ENCODE assay signal across 20 cellular contexts in the genomic region with DNA sequence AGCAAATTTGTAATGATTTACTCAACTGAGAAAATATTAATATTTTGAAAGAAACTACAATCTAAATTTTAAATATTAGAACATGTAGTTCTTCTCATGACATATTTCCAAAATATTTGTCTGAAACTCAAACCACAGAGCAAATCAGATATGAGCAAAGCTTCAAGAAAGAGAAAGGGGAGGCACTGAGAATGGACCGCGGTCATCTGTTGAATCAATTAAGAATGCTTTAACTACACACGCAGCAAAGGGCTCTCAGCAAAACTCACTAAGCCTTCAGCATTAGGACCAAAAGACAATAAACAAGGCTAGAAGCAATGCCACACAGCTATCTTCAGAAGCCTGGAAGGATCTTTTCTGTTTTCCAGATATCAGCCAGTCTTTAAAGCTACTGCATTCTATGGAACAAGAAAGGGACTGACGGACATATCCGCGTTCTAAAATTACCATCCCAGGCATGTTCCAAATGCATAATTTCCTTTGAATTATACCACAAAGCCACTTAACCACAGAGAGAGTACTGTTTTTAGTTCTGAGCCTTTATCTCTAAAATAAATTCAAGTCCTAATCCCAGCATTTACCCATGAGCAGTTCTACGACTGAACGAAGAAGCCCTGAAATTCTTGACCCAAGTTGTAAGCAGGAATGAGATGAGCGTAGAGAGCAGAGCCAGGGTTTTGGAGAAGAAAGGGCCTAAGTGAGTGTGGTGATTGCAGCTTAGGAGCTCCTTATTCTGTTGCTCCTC.
"Had no signal": no experiment of that assay in that cellular context is flagged by ENCODE, and none has a peak within 500 bp of the region (broad histone marks: within the 10 kb centered on the region; RNA-seq: fewer than 3 reads in every experiment).

No MANE protein-coding gene starts in this region.

- H3K36me3 Mint-ChIP-seq: activated naive CD8-positive, alpha-beta T cell; natural killer cell; neural progenitor cell; stimulated activated effector memory CD8-positive, alpha-beta T cell treated with anti-CD3 and anti-CD28 coated beads, Interleukin-12 subunit alpha, Interleukin-12 subunit beta, amount 100 ng/mL, for 72 hours had no signal

- H3K4me1 ChIP-seq: gastrocnemius medialis, neural progenitor cell, upper lobe of left lung had no signal

- H3K27ac Mint-ChIP-seq: activated naive CD8-positive, alpha-beta T cell; activated T-cell treated with anti-CD3 and anti-CD28 coated beads, Interleukin-2, amount 50 U/mL, for 72 hours; natural killer cell; neural progenitor cell; stimulated activated effector memory CD8-positive, alpha-beta T cell treated with anti-CD3 and anti-CD28 coated beads, Interleukin-12 subunit alpha, Interleukin-12 subunit beta, amount 100 ng/mL, for 72 hours; stimulated activated naive CD8-positive, alpha-beta T cell treated with anti-CD3 and anti-CD28 coated beads, Interleukin-15, Interleukin-2, amounts not matched to agents 100 ng/mL and 50 ng/mL, for 24 hours had no signal

- H3K9me3 Mint-ChIP-seq: activated T-cell treated with anti-CD3 and anti-CD28 coated beads, Interleukin-2, amount 50 U/mL, for 72 hours; natural killer cell; neural progenitor cell; stimulated activated effector memory CD8-positive, alpha-beta T cell treated with anti-CD3 and anti-CD28 coated beads, Interleukin-12 subunit alpha, Interleukin-12 subunit beta, amount 100 ng/mL, for 72 hours; stimulated activated naive CD8-positive, alpha-beta T cell treated with anti-CD3 and anti-CD28 coated beads, Interleukin-15, Interleukin-2, amounts not matched to agents 100 ng/mL and 50 ng/mL, for 24 hours had no signal

- H3K27ac ChIP-seq: gastrocnemius medialis, neural progenitor cell, upper lobe of left lung, vagina had no signal

- H3K4me1 Mint-ChIP-seq: natural killer cell; neural progenitor cell; stimulated activated effector memory CD8-positive, alpha-beta T cell treated with anti-CD3 and anti-CD28 coated beads, Interleukin-12 subunit alpha, Interleukin-12 subunit beta, amount 100 ng/mL, for 72 hours had no signal

- H3K4me3 ChIP-seq: gastrocnemius medialis, neural progenitor cell, upper lobe of left lung, vagina had no signal

- H3K27me3 ChIP-seq: gastrocnemius medialis, neural progenitor cell, upper lobe of left lung, vagina had no signal

- H3K9ac ChIP-seq: neural progenitor cell had no signal

- ATAC-seq: activated T-cell treated with anti-CD3 and anti-CD28 coated beads, Interleukin-2, amount 50 U/mL, for 72 hours; gastrocnemius medialis; natural killer cell; right cardiac atrium; stimulated activated effector memory CD8-positive, alpha-beta T cell treated with anti-CD3 and anti-CD28 coated beads, Interleukin-12 subunit alpha, Interleukin-12 subunit beta, amount 100 ng/mL, for 72 hours had no signal

- H3K4me3 Mint-ChIP-seq: activated naive CD8-positive, alpha-beta T cell; activated T-cell treated with anti-CD3 and anti-CD28 coated beads, Interleukin-2, amount 50 U/mL, for 72 hours; natural killer cell; neural progenitor cell; stimulated activated effector memory CD8-positive, alpha-beta T cell treated with anti-CD3 and anti-CD28 coated beads, Interleukin-12 subunit alpha, Interleukin-12 subunit beta, amount 100 ng/mL, for 72 hours; stimulated activated naive CD8-positive, alpha-beta T cell treated with anti-CD3 and anti-CD28 coated beads, Interleukin-15, Interleukin-2, amounts not matched to agents 100 ng/mL and 50 ng/mL, for 24 hours had no signal

- H3K4me2 ChIP-seq: neural progenitor cell had no signal

- H3K9me3 ChIP-seq: gastrocnemius medialis, upper lobe of left lung, vagina had no signal

- H3K36me3 ChIP-seq: gastrocnemius medialis, neural progenitor cell, upper lobe of left lung, vagina had no signal

- DNase-seq: activated CD4-positive, alpha-beta T cell treated with anti-CD3 and anti-CD28 coated beads for 4 hours; activated CD4-positive, alpha-beta T cell treated with anti-CD3 and anti-CD28 coated beads, Interleukin-2, amount 50 U/mL, for 4 hours; activated naive CD4-positive, alpha-beta T cell treated with Interleukin-2 at 50 U/mL for 16 hours; activated T-cell treated with anti-CD3 and anti-CD28 coated beads for 4 hours; activated T-cell treated with anti-CD3 and anti-CD28 coated beads, Interleukin-2, amount 50 U/mL, for 72 hours; anterior cingulate cortex; caudate nucleus; gastrocnemius medialis; glutamatergic neuron; natural killer cell; occipital lobe; right cardiac atrium; stimulated activated CD4-positive, alpha-beta T cell treated with anti-CD3 and anti-CD28 coated beads, Interleukin-12 subunit alpha, Interleukin-12 subunit beta, amount 100 ng/mL, for 4 hours; stimulated activated CD4-positive, alpha-beta T cell treated with anti-CD3 and anti-CD28 coated beads, Interleukin-4, amount 100 ng/mL, for 24 hours; upper lobe of left lung had no signal

- H2AFZ ChIP-seq: neural progenitor cell had no signal
